17 cellular contexts compared by ENCODE assay signal in the genomic region with DNA sequence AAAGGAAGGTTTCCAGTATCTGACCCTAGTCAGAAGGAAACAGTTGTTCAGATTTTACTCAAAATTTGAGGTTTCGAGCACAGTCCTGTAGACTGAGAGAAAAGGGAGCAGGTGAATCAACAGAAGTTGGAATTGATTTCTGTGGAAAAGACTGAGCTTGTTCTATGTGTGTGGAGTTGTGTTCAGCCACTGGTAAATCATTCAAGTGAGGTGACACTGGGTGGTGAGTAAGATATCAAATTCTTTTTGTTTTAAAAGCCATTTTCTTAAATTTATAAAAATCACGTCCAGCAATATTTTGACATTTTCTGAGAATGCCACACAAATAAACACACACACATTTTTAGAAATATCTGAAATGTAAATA.
DNase-seq lines count a peak whose midpoint lies in the region; ATAC-seq and TF ChIP-seq lines count a peak whose summit lies in the region.
"Had no signal": no experiment of that assay in that cellular context is flagged by ENCODE, and none has a peak within 500 bp of the region (broad histone marks: within the 10 kb centered on the region; RNA-seq: fewer than 3 reads in every experiment).

No MANE protein-coding gene starts in this region.

- no peak overlapping the region for H3K4me2 ChIP-seq in GM23338
- H3K4me2 ChIP-seq: PC-9 had no signal

- H3K36me3 Mint-ChIP-seq in GM23338 (ENCODE audit: low read depth): no peaks in the 10 kb centered on the region
- peaks cover 5% of the 10 kb centered on the region for H3K36me3 Mint-ChIP-seq in natural killer cell treated with Interleukin-12 subunit alpha and Interleukin-12 subunit beta and Interleukin-15 and Interleukin-18, amount 100 ng/mL, for 72 hours
- H3K36me3 Mint-ChIP-seq: CD4-positive, CD25-positive, alpha-beta regulatory T cell had no signal

- H3K27ac ChIP-seq in ACC112 (ENCODE audit: low read depth, low read length) (peak overlapping the region; percentile 97), GM23338 (ENCODE audit: low read depth) (no peak overlapping the region), VCaP (peak overlapping the region; percentile 74)
- H3K27ac ChIP-seq: PC-9, SK-N-MC had no signal

- peaks cover 8% of the 10 kb centered on the region; the same call in 1 of the 2 replicates for H3K36me3 ChIP-seq in ACC112 (ENCODE audit: insufficient read depth, low read length)
- H3K36me3 ChIP-seq in GM23338 (ENCODE audit: insufficient read depth): no peaks in the 10 kb centered on the region

- H3K27me3 ChIP-seq in ACC112 (ENCODE audit: insufficient read depth, low read length) (no peaks in the 10 kb centered on the region), GM23338 (ENCODE audit: insufficient read depth) (no peaks in the 10 kb centered on the region)

- ATAC-seq in GM23338 (no peak), GM21723 (IDR thresholded peaks at IDR 0.05; ENCODE audit: unreplicated experiment) (no peak)
- no peak for ATAC-seq in natural killer cell treated with Interleukin-12 subunit alpha and Interleukin-12 subunit beta and Interleukin-15 and Interleukin-18, amount 100 ng/mL, for 72 hours
- ATAC-seq: HCT116, K562 had no signal

- H3K27ac Mint-ChIP-seq in GM23338: no peak overlapping the region
- H3K27ac Mint-ChIP-seq in natural killer cell treated with Interleukin-12 subunit alpha and Interleukin-12 subunit beta and Interleukin-15 and Interleukin-18, amount 100 ng/mL, for 72 hours: no peak overlapping the region
- H3K27ac Mint-ChIP-seq: B cell; CD4-positive, CD25-positive, alpha-beta regulatory T cell had no signal

- no peaks in the 10 kb centered on the region; the same call in 1 of the 2 replicates for H3K9me2 ChIP-seq in GM23338 (ENCODE audit: insufficient read depth)

- no peaks in the 10 kb centered on the region for H3K27me3 Mint-ChIP-seq in GM23338 (ENCODE audit: insufficient read depth, low read depth, poor library complexity)
- H3K27me3 Mint-ChIP-seq in natural killer cell treated with Interleukin-12 subunit alpha and Interleukin-12 subunit beta and Interleukin-15 and Interleukin-18, amount 100 ng/mL, for 72 hours: no peaks in the 10 kb centered on the region
- H3K27me3 Mint-ChIP-seq: B cell; CD4-positive, CD25-positive, alpha-beta regulatory T cell had no signal

- no peak for DNase-seq in GM23338 (ENCODE audit: low spot score)
- peak; percentile 58 for DNase-seq in kidney tubule cell (ENCODE audit: low spot score)
- DNase-seq in inferior parietal cortex (ENCODE audit: extremely low spot score): no peak
- no peak for DNase-seq in natural killer cell treated with Interleukin-12 subunit alpha and Interleukin-12 subunit beta and Interleukin-15 and Interleukin-18, amount 100 ng/mL, for 72 hours (ENCODE audit: low spot score)
- DNase-seq: CD4-positive, CD25-positive, alpha-beta regulatory T cell; NCI-H1436; NCI-H2029 treated with DMSO at 0.1 percent for 48 hours; NCI-H2171 treated with DMSO at 0.1 percent for 48 hours; NCI-H748 treated with DMSO at 0.1 percent for 48 hours; PC-9 had no signal

- TF ChIP-seq CTCF in GM23338 (conservative IDR thresholded peaks at IDR 0.05; ENCODE audit: low read depth in 2 of 2): no peak
- no peak for TF ChIP-seq CTCF in VCaP (conservative IDR thresholded peaks at IDR 0.05)

- H3K4me1 ChIP-seq in ACC112 (ENCODE audit: control insufficient read depth, insufficient read depth, low read length, unreplicated experiment) (peaks cover 63% of the 10 kb centered on the region), GM23338 (ENCODE audit: insufficient read depth) (no peaks in the 10 kb centered on the region)

- peaks cover 2% of the 10 kb centered on the region; the same call in 1 of the 3 replicates for H3K4me1 Mint-ChIP-seq in GM23338
- H3K4me1 Mint-ChIP-seq in natural killer cell treated with Interleukin-12 subunit alpha and Interleukin-12 subunit beta and Interleukin-15 and Interleukin-18, amount 100 ng/mL, for 72 hours (ENCODE audit: low read depth in 2 of 2): no peaks in the 10 kb centered on the region
- H3K4me1 Mint-ChIP-seq: B cell; CD4-positive, CD25-positive, alpha-beta regulatory T cell had no signal

- H3K4me3 ChIP-seq in ACC112 (ENCODE audit: low read depth, low read length) (no peak overlapping the region), GM23338 (no peak overlapping the region)
- H3K4me3 ChIP-seq: K562, PC-9, SK-N-MC had no signal

- H3K79me2 ChIP-seq in ACC112 (ENCODE audit: control insufficient read depth, insufficient read depth, low read length, unreplicated experiment): no peaks in the 10 kb centered on the region
- H3K79me2 ChIP-seq in GM23338 (replicated peaks; ENCODE audit: insufficient read depth): no peaks in the 10 kb centered on the region

- H4K20me1 ChIP-seq in GM23338 (replicated peaks; ENCODE audit: insufficient read depth): no peaks in the 10 kb centered on the region

- H3K4me3 Mint-ChIP-seq in GM23338: no peak overlapping the region
- no peak overlapping the region for H3K4me3 Mint-ChIP-seq in natural killer cell treated with Interleukin-12 subunit alpha and Interleukin-12 subunit beta and Interleukin-15 and Interleukin-18, amount 100 ng/mL, for 72 hours
- H3K4me3 Mint-ChIP-seq: B cell; CD4-positive, CD25-positive, alpha-beta regulatory T cell had no signal

- H3K9me3 Mint-ChIP-seq in GM23338: no peaks in the 10 kb centered on the region
- H3K9me3 Mint-ChIP-seq in natural killer cell treated with Interleukin-12 subunit alpha and Interleukin-12 subunit beta and Interleukin-15 and Interleukin-18, amount 100 ng/mL, for 72 hours: peaks cover 3% of the 10 kb centered on the region

- H3F3A ChIP-seq in GM23338 (replicated peaks; ENCODE audit: low read depth): no peaks in the 10 kb centered on the region

- H2AFZ ChIP-seq in ACC112 (ENCODE audit: low read length, unreplicated experiment) (peak overlapping the region; percentile 99), GM23338 (peak overlapping the region; percentile 29; the same call in 1 of the 2 replicates)
- H2AFZ ChIP-seq: PC-9 had no signal

TF ChIP-seq in GM23338, 12 proteins besides CTCF, POLR2A, EP300 and RAD21 (continues in another document):
- TF ChIP-seq CREB1 (CRISPR knock-in tag; IDR thresholded peaks at IDR 0.05; ENCODE audit: low read depth) (no peak), ZNF114 (CRISPR knock-in tag; IDR thresholded peaks at IDR 0.05) (no peak), REST (IDR thresholded peaks at IDR 0.05; ENCODE audit: unreplicated experiment) (no peak), NANOG (IDR thresholded peaks at IDR 0.05; ENCODE audit: borderline replicate concordance) (no peak), POLR2AphosphoS5 (IDR thresholded peaks at IDR 0.05; ENCODE audit: low read depth) (no peak), EZH2phosphoT487 (IDR thresholded peaks at IDR 0.05; ENCODE audit: unreplicated experiment) (no peak)
- TF ChIP-seq, protein P1, sequence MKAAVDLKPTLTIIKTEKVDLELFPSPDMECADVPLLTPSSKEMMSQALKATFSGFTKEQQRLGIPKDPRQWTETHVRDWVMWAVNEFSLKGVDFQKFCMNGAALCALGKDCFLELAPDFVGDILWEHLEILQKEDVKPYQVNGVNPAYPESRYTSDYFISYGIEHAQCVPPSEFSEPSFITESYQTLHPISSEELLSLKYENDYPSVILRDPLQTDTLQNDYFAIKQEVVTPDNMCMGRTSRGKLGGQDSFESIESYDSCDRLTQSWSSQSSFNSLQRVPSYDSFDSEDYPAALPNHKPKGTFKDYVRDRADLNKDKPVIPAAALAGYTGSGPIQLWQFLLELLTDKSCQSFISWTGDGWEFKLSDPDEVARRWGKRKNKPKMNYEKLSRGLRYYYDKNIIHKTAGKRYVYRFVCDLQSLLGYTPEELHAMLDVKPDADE (IDR thresholded peaks at IDR 0.05): no peak
